19 cellular contexts compared by ENCODE assay signal in genomic region chr19:31262673-31263308, GRCh38.
DNase-seq lines count a peak whose midpoint lies in the region; ATAC-seq, FAIRE-seq and TF ChIP-seq lines count a peak whose summit lies in the region.
"Had no signal": no experiment of that assay in that cellular context is flagged by ENCODE, and none has a peak within 500 bp of the region (broad histone marks: within the 10 kb centered on the region; RNA-seq: fewer than 3 reads in every experiment).

No MANE protein-coding gene starts in this region.

- H3K27ac ChIP-seq in right lobe of liver (no peak overlapping the region), HepG2 (ENCODE audit: extremely low read length, insufficient read depth, low read length) (no peak overlapping the region), vagina (peak overlapping the region; percentile 39)
- H3K27ac ChIP-seq: cardiac muscle cell had no signal

- TF ChIP-seq CTCF in right lobe of liver (IDR thresholded peaks at IDR 0.05) (no peak), HepG2 (CRISPR knock-in tag; IDR thresholded peaks at IDR 0.05) (no peak), nephron (IDR thresholded peaks at IDR 0.05; ENCODE audit: unreplicated experiment in 3 of 3) (no peak), vagina (IDR thresholded peaks at IDR 0.05) (no peak)

- H4K20me1 ChIP-seq in HepG2 (ENCODE audit: insufficient read depth, low read length), result no peaks in the 10 kb centered on the region

- peaks cover 50% of the 10 kb centered on the region for H3K4me1 Mint-ChIP-seq in nephron
- H3K4me1 Mint-ChIP-seq in activated T-helper 2 cell treated with anti-CD3 and anti-CD28 coated beads, Interferon-gamma antibody, Interleukin-2, Interleukin-4, amounts not matched to agents 10 μg/mL and 5 μg/mL and 100 μg/mL, durations not matched to agents 14 hours and 24 hours and 36 hours (ENCODE audit: low read depth), result no peaks in the 10 kb centered on the region
- H3K4me1 Mint-ChIP-seq: activated naive CD8-positive, alpha-beta T cell treated with anti-CD3 and anti-CD28 coated beads, Interleukin-2, amount 50 U/mL, for 24 hours; naive B cell had no signal

- no peaks in the 10 kb centered on the region for H3K27me3 ChIP-seq in right lobe of liver
- H3K27me3 ChIP-seq in HepG2 (ENCODE audit: control insufficient read depth in 1 of 2, insufficient read depth in 2 of 2, low read length in 2 of 2), result no peaks in the 10 kb centered on the region
- H3K27me3 ChIP-seq in vagina, result no peaks in the 10 kb centered on the region
- H3K27me3 ChIP-seq: MG63 had no signal

- peak overlapping the region; percentile 18 to 56 (median 54) for H3K4me3 Mint-ChIP-seq in nephron
- no peak overlapping the region for H3K4me3 Mint-ChIP-seq in activated T-helper 2 cell treated with anti-CD3 and anti-CD28 coated beads, Interferon-gamma antibody, Interleukin-2, Interleukin-4, amounts not matched to agents 10 μg/mL and 5 μg/mL and 100 μg/mL, durations not matched to agents 14 hours and 24 hours and 36 hours (ENCODE audit: low read depth)
- H3K4me3 Mint-ChIP-seq: activated naive CD8-positive, alpha-beta T cell treated with anti-CD3 and anti-CD28 coated beads, Interleukin-2, amount 50 U/mL, for 24 hours; naive B cell; T-helper 2 cell treated with Interferon-gamma antibody and Interleukin-4, amounts not matched to agents 5 μg/mL and 100 μg/mL, for 36 hours had no signal

- BruUV-seq in HepG2 (replicated peaks; lab: Mats Ljungman, UMichigan), result no TSS peak

- H3K27ac Mint-ChIP-seq in nephron, result peak overlapping the region; percentile 49 to 94 (median 93)
- no peak overlapping the region for H3K27ac Mint-ChIP-seq in activated T-helper 2 cell treated with anti-CD3 and anti-CD28 coated beads, Interferon-gamma antibody, Interleukin-2, Interleukin-4, amounts not matched to agents 10 μg/mL and 5 μg/mL and 100 μg/mL, durations not matched to agents 14 hours and 24 hours and 36 hours
- H3K27ac Mint-ChIP-seq: activated naive CD8-positive, alpha-beta T cell treated with anti-CD3 and anti-CD28 coated beads, Interleukin-2, amount 50 U/mL, for 24 hours; naive B cell; T-helper 2 cell treated with Interferon-gamma antibody and Interleukin-4, amounts not matched to agents 5 μg/mL and 100 μg/mL, for 36 hours had no signal

- no peak for TF ChIP-seq RAD21 in HepG2 (CRISPR knock-in tag; IDR thresholded peaks at IDR 0.05)

- H3K27me3 Mint-ChIP-seq in nephron (ENCODE audit: low read depth), result peaks cover 17% of the 10 kb centered on the region
- peaks cover 8% of the 10 kb centered on the region for H3K27me3 Mint-ChIP-seq in activated T-helper 2 cell treated with anti-CD3 and anti-CD28 coated beads, Interferon-gamma antibody, Interleukin-2, Interleukin-4, amounts not matched to agents 10 μg/mL and 5 μg/mL and 100 μg/mL, durations not matched to agents 14 hours and 24 hours and 36 hours (ENCODE audit: low read depth)

- H3K9me3 ChIP-seq in right lobe of liver, result no peaks in the 10 kb centered on the region
- H3K9me3 ChIP-seq in HepG2 (ENCODE audit: low read length), result peaks cover 55% of the 10 kb centered on the region
- no peaks in the 10 kb centered on the region for H3K9me3 ChIP-seq in vagina
- H3K9me3 ChIP-seq: MG63, spleen had no signal

- TF ChIP-seq POLR2A in right lobe of liver (IDR thresholded peaks at IDR 0.05) (no peak), HepG2 (IDR thresholded peaks at IDR 0.05; ENCODE audit: insufficient read depth in 1 of 2, low read depth in 2 of 2, low read length in 2 of 2) (no peak), vagina (IDR thresholded peaks at IDR 0.05) (no peak)

- no peak overlapping the region for H3K4me2 ChIP-seq in HepG2 (ENCODE audit: low read depth, low read length)

- no peaks in the 10 kb centered on the region for H3K79me2 ChIP-seq in HepG2 (ENCODE audit: insufficient read depth, low read length)

- H2AFZ ChIP-seq in HepG2 (ENCODE audit: low read length), result no peak overlapping the region

- FAIRE-seq in HepG2 (lab: Jason Lieb, UNC), result no peak

- TF ChIP-seq EP300 in HepG2 (IDR thresholded peaks at IDR 0.05; ENCODE audit: low read depth in 2 of 2, low read length in 2 of 2) (no peak), HepG2 (CRISPR knock-in tag; IDR thresholded peaks at IDR 0.05; ENCODE audit: borderline replicate concordance) (no peak)

- POLR2A ChIA-PET in HepG2 (lab: Yijun Ruan, JAX), result no interaction called here

- no peaks in the 10 kb centered on the region for H3K36me3 Mint-ChIP-seq in nephron (ENCODE audit: low read depth)
- H3K36me3 Mint-ChIP-seq in activated T-helper 2 cell treated with anti-CD3 and anti-CD28 coated beads, Interferon-gamma antibody, Interleukin-2, Interleukin-4, amounts not matched to agents 10 μg/mL and 5 μg/mL and 100 μg/mL, durations not matched to agents 14 hours and 24 hours and 36 hours (ENCODE audit: low read depth), result no peaks in the 10 kb centered on the region
- H3K36me3 Mint-ChIP-seq: naive B cell had no signal

- ATAC-seq in right lobe of liver (no peak), HepG2 (no peak)
- ATAC-seq: activated CD4-positive, CD25-positive, alpha-beta regulatory T cell treated with anti-CD3 and anti-CD28 coated beads, Interleukin-2, amount 50 U/mL, for 24 hours; activated naive CD8-positive, alpha-beta T cell treated with anti-CD3 and anti-CD28 coated beads, Interleukin-2, amount 50 U/mL, for 24 hours; PC-3 had no signal

- no peak overlapping the region for H3K4me3 ChIP-seq in right lobe of liver
- H3K4me3 ChIP-seq in HepG2 (replicated peaks in 1 of 3; ENCODE audit: insufficient read depth in 1 of 3, low read depth in 2 of 3, low read length in 3 of 3), result no peak overlapping the region
- peak overlapping the region in 1 of 2 donors; percentile 1 for H3K4me3 ChIP-seq in vagina
- H3K4me3 ChIP-seq: cardiac muscle cell, MG63, spleen had no signal

- no peak overlapping the region for H3K9ac ChIP-seq in HepG2 (ENCODE audit: insufficient read depth, low read depth, low read length)

- 39% methylated on average over 7 of the region's 11 CpGs for WGBS in right lobe of liver (ENCODE audit: insufficient coverage, low coverage, low lambda C conversion rate, missing lambda C conversion rate)
- 25% methylated on average over 9 of the region's 11 CpGs for WGBS in HepG2 (ENCODE audit: low lambda C conversion rate)

- intact Hi-C loops in right lobe of liver (cut with DNase I), result no loop called here
- intact Hi-C loops in HepG2 (cut with micrococcal nuclease; ENCODE audit: unreplicated experiment), result no loop called here
- intact Hi-C loops in vagina (cut with DNase I), result no loop called here
- intact Hi-C loops in activated T-helper 2 cell treated with anti-CD3 and anti-CD28 coated beads, Interferon-gamma antibody, Interleukin-2, Interleukin-4, amounts not matched to agents 10 μg/mL and 5 μg/mL and 100 μg/mL, durations not matched to agents 14 hours and 24 hours and 36 hours (cut with micrococcal nuclease), result no loop called here

- H3K36me3 ChIP-seq in right lobe of liver (no peaks in the 10 kb centered on the region), HepG2 (replicated peaks in 1 of 2; ENCODE audit: control insufficient read depth in 1 of 2, insufficient read depth in 2 of 2, low read length in 2 of 2) (no peaks in the 10 kb centered on the region), vagina (no peaks in the 10 kb centered on the region)
- H3K36me3 ChIP-seq: cardiac muscle cell, MG63, spleen had no signal

- H3K4me1 ChIP-seq in right lobe of liver (no peaks in the 10 kb centered on the region), HepG2 (ENCODE audit: insufficient read depth, low read length) (no peaks in the 10 kb centered on the region), vagina (peaks cover 22% of the 10 kb centered on the region)

- CTCF ChIA-PET in HepG2 (lab: Yijun Ruan, JAX; ENCODE audit: low intra/inter-chr PET ratio, low total read pairs), result no interaction called here

- in situ Hi-C loops in HepG2 (cut with HindIII; ENCODE audit: extremely low pct_ligation_motif_present, low pct_unique_long_range_greater_than_20kb), result no loop called here

- peak in 2 of 3 donors; percentile 6 to 19 for DNase-seq in right lobe of liver
- no peak for DNase-seq in HepG2 (ENCODE audit: low spot score)
- peak; percentile 72 for DNase-seq in fibroblast of gingiva (ENCODE audit: low read depth)
- DNase-seq in vagina (ENCODE audit: extremely low spot score in 2 of 2), result peak; percentile 46 to 71
- DNase-seq in activated T-helper 2 cell treated with anti-CD3 and anti-CD28 coated beads, Interferon-gamma antibody, Interleukin-2, Interleukin-4, amounts not matched to agents 10 μg/mL and 5 μg/mL and 100 μg/mL, durations not matched to agents 14 hours and 24 hours and 36 hours (ENCODE audit: low spot score), result no peak
- DNase-seq in NCI-H82 (lab: John Stamatoyannopoulos, UW), result no peak
- no peak for DNase-seq in iPS-NIHi7 (ENCODE audit: extremely low spot score)
- DNase-seq: activated naive CD8-positive, alpha-beta T cell treated with anti-CD3 and anti-CD28 coated beads, Interleukin-2, amount 50 U/mL, for 24 hours; GF-D8; HCEC 1CT; MG63; naive B cell; NCI-H748 treated with DMSO at 0.1 percent for 48 hours; PC-3; spleen had no signal

- no peaks in the 10 kb centered on the region for H3K9me3 Mint-ChIP-seq in nephron
- H3K9me3 Mint-ChIP-seq in activated T-helper 2 cell treated with anti-CD3 and anti-CD28 coated beads, Interferon-gamma antibody, Interleukin-2, Interleukin-4, amounts not matched to agents 10 μg/mL and 5 μg/mL and 100 μg/mL, durations not matched to agents 14 hours and 24 hours and 36 hours, result no peaks in the 10 kb centered on the region
- H3K9me3 Mint-ChIP-seq: activated naive CD8-positive, alpha-beta T cell treated with anti-CD3 and anti-CD28 coated beads, Interleukin-2, amount 50 U/mL, for 24 hours; T-helper 2 cell treated with Interferon-gamma antibody and Interleukin-4, amounts not matched to agents 5 μg/mL and 100 μg/mL, for 36 hours had no signal

TF ChIP-seq in HepG2, 621 proteins besides CTCF, POLR2A, EP300 and RAD21:
- TF ChIP-seq ZNF12 (CRISPR knock-in tag; IDR thresholded peaks at IDR 0.05) (no peak), ZKSCAN5 (CRISPR knock-in tag; IDR thresholded peaks at IDR 0.05) (no peak), HCFC1 (IDR thresholded peaks at IDR 0.05; ENCODE audit: low read depth, low read length) (no peak)

Comparison
In these comparisons a context has a peak if more than half of its experiments do, and no peak if none do; other contexts are left out.
1. DNase-seq: peak in right lobe of liver (2 of 3), fibroblast of gingiva (single experiment) and vagina (2 of 2); none in HepG2 (single experiment), activated T-helper 2 cell treated with anti-CD3 and anti-CD28 coated beads, Interferon-gamma antibody, Interleukin-2, Interleukin-4, amounts not matched to agents 10 μg/mL and 5 μg/mL and 100 μg/mL, durations not matched to agents 14 hours and 24 hours and 36 hours (single experiment), NCI-H82 (single experiment) and iPS-NIHi7 (single experiment).